1 cellular context compared by ENCODE assay signal in genomic region chr7:25777969-25778767, GRCh38.
TF ChIP-seq lines count a peak whose summit lies in the region.

No MANE protein-coding gene starts in this region.

TF ChIP-seq in SK-N-SH, 30 proteins besides CTCF, POLR2A, EP300 and RAD21 (continued from another document):
- TF ChIP-seq RCOR1 (IDR thresholded peaks at IDR 0.05; ENCODE audit: low read length) (0 out of 2 replicates have a peak, but pooled peaks have one; percentile 20), TCF12 (IDR thresholded peaks at IDR 0.05) (no peak), USF2 (IDR thresholded peaks at IDR 0.05; ENCODE audit: borderline replicate concordance, low read depth, low read length) (no peak), JUND (IDR thresholded peaks at IDR 0.05) (no peak), FOXM1 (IDR thresholded peaks at IDR 0.05; ENCODE audit: low read depth) (no peak), SMC3 (IDR thresholded peaks at IDR 0.05; ENCODE audit: low read depth, low read length) (no peak), FOSL2 (IDR thresholded peaks at IDR 0.05; ENCODE audit: borderline replicate concordance, low read depth) (no peak), SIN3A (IDR thresholded peaks at IDR 0.05; ENCODE audit: borderline replicate concordance, low read depth, low read length) (no peak), YY1 (IDR thresholded peaks at IDR 0.05; ENCODE audit: low read depth) (no peak), POLR2AphosphoS5 (IDR thresholded peaks at IDR 0.05; ENCODE audit: low read depth, low read length) (no peak)
- TF ChIP-seq, protein P1, sequence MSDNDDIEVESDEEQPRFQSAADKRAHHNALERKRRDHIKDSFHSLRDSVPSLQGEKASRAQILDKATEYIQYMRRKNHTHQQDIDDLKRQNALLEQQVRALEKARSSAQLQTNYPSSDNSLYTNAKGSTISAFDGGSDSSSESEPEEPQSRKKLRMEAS (IDR thresholded peaks at IDR 0.05; ENCODE audit: low read depth), result no peak
